Comparison of ENCODE assay signal across 1 cellular context in the genomic region with DNA sequence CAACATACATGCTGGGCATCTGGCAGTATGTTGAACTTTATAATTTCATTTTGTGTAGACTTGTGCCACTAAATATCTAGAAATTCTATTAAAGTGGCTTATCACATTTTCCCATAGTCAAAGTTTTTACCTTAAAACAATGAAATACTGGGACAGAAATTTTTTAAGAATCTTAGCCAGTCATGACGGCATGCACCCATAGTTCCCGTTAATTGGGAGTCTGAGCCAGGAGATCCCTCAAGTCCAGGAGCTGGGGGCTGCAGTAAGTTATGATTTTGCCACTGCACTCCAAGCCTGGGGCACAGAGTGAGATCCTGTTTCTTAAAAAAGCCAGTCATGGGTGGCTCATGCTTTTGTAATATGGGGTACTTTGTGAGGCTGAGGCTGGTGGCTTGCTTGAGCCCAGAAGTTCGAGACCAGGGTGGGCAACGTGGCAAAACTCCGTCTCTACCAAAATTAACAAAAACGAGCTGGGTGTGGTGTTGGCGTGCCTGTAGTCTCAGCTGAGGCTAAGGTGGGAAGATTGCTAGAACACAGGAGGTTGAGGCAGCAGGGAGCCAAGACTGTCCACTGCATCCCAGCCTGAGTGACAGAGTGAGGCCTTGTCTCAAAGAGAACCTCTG.
TF ChIP-seq lines count a peak whose summit lies in the region.

No MANE protein-coding gene starts in this region.

TF ChIP-seq in IMR-90, 13 proteins besides CTCF, POLR2A, EP300 and RAD21:
- TF ChIP-seq USF2 (IDR thresholded peaks at IDR 0.05; ENCODE audit: low read depth, low read length) (no peak), RFX5 (IDR thresholded peaks at IDR 0.05; ENCODE audit: low read depth, low read length) (no peak), MXI1 (IDR thresholded peaks at IDR 0.05; ENCODE audit: borderline replicate concordance, low read depth, low read length) (no peak), RCOR1 (IDR thresholded peaks at IDR 0.05; ENCODE audit: insufficient replicate concordance, low read length) (no peak), SMC3 (IDR thresholded peaks at IDR 0.05; ENCODE audit: low read depth, low read length) (no peak), BHLHE40 (IDR thresholded peaks at IDR 0.05; ENCODE audit: low read depth, low read length) (no peak), FOS (IDR thresholded peaks at IDR 0.05; ENCODE audit: low read depth, low read length) (no peak), NFE2L2 (IDR thresholded peaks at IDR 0.05; ENCODE audit: low read depth, low read length) (no peak), MAFK (IDR thresholded peaks at IDR 0.05; ENCODE audit: low read depth, low read length) (no peak), MAZ (IDR thresholded peaks at IDR 0.05; ENCODE audit: borderline replicate concordance, low read depth, low read length) (no peak), CHD1 (IDR thresholded peaks at IDR 0.05; ENCODE audit: low read depth, low read length) (no peak), CEBPB (IDR thresholded peaks at IDR 0.05; ENCODE audit: low read depth, low read length) (no peak)
- TF ChIP-seq, protein P1, sequence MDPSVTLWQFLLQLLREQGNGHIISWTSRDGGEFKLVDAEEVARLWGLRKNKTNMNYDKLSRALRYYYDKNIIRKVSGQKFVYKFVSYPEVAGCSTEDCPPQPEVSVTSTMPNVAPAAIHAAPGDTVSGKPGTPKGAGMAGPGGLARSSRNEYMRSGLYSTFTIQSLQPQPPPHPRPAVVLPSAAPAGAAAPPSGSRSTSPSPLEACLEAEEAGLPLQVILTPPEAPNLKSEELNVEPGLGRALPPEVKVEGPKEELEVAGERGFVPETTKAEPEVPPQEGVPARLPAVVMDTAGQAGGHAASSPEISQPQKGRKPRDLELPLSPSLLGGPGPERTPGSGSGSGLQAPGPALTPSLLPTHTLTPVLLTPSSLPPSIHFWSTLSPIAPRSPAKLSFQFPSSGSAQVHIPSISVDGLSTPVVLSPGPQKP (IDR thresholded peaks at IDR 0.05; ENCODE audit: borderline replicate concordance, low read depth, low read length) = no peak
TF ChIP-seq in IMR-90: peak in this region for 0.
